Comparison of ENCODE assay signal across 8 cellular contexts in genomic region chr6:158972241-158973233, GRCh38. TPM values are rescaled to one million over a fixed set of nuclear protein-coding genes. Genes with fewer than 3 reads are reported as not detected.
DNase-seq lines count a peak whose midpoint lies in the region; ATAC-seq, FAIRE-seq and TF ChIP-seq lines count a peak whose summit lies in the region.

No MANE protein-coding gene starts in this region.

- in situ Hi-C loops in ACHN (cut with HindIII; ENCODE audit: low pct_ligation_motif_present, low pct_unique_long_range_greater_than_20kb, low sequenced_read_pairs), result no loop called here

- H3K27me3 ChIP-seq in astrocyte (ENCODE audit: insufficient read depth, low read length) (no peaks in the 10 kb centered on the region), smooth muscle cell (ENCODE audit: low read depth) (no peaks in the 10 kb centered on the region)

- WGBS in smooth muscle cell (ENCODE audit: low lambda C conversion rate), result 35% methylated on average over 4 of the region's 4 CpGs

- ATAC-seq in HG02970 (IDR thresholded peaks at IDR 0.05; ENCODE audit: low FRiP score, unreplicated experiment) (no peak), HG02623 (IDR thresholded peaks at IDR 0.05; ENCODE audit: unreplicated experiment) (no peak)

- no peaks in the 10 kb centered on the region for H3K27me3 Mint-ChIP-seq in astrocyte (ENCODE audit: low read depth, unreplicated experiment)

- DNase-seq in ACHN (peak; percentile 60), GM12865 (ENCODE audit: low read depth) (peak; percentile 66), NCI-H2227 (lab: John Stamatoyannopoulos, UW; ENCODE audit: unreplicated experiment) (peak; percentile 44), astrocyte (ENCODE audit: low read depth) (peak; percentile 30), hepatic stellate cell (ENCODE audit: low spot score) (peak; percentile 19), smooth muscle cell (lab: John Stamatoyannopoulos, UW; ENCODE audit: unreplicated experiment) (no peak)

- no peak overlapping the region for H3K27ac Mint-ChIP-seq in astrocyte (ENCODE audit: unreplicated experiment)

- H3K4me2 ChIP-seq in astrocyte (ENCODE audit: low read length), result no peak overlapping the region
- no peak overlapping the region for H3K4me2 ChIP-seq in smooth muscle cell

- FAIRE-seq in astrocyte (lab: Jason Lieb, UNC), result peak; percentile 45

- H2AFZ ChIP-seq in astrocyte (ENCODE audit: low read depth, low read length) (no peak overlapping the region), smooth muscle cell (ENCODE audit: low read depth) (no peak overlapping the region)

- H3K27ac ChIP-seq in astrocyte (ENCODE audit: low read depth, low read length), result no peak overlapping the region
- H3K27ac ChIP-seq in smooth muscle cell (ENCODE audit: low read depth), result no peak overlapping the region

- H3K4me1 ChIP-seq in astrocyte (ENCODE audit: insufficient read depth, low read length), result no peaks in the 10 kb centered on the region
- no peaks in the 10 kb centered on the region for H3K4me1 ChIP-seq in smooth muscle cell (ENCODE audit: low read depth)

- no peaks in the 10 kb centered on the region for H4K20me1 ChIP-seq in astrocyte (ENCODE audit: insufficient read depth, low read length)
- H4K20me1 ChIP-seq in smooth muscle cell (ENCODE audit: low read depth), result no peaks in the 10 kb centered on the region

- peaks cover 11% of the 10 kb centered on the region for H3K36me3 Mint-ChIP-seq in astrocyte (ENCODE audit: low read depth, unreplicated experiment)

- peak; percentile 30 for TF ChIP-seq CTCF in GM12865 (IDR thresholded peaks at IDR 0.05; ENCODE audit: insufficient read depth, low read depth, low read length, missing control alignments)
- peak; percentile 35 for TF ChIP-seq CTCF in astrocyte (IDR thresholded peaks at IDR 0.05; ENCODE audit: insufficient read depth, low read depth, low read length)
- peak; percentile 54 for TF ChIP-seq CTCF in smooth muscle cell (IDR thresholded peaks at IDR 0.05; ENCODE audit: borderline replicate concordance, insufficient read depth, poor library complexity, severe bottlenecking)

- H3K36me3 ChIP-seq in astrocyte (ENCODE audit: insufficient read depth, low read length) (no peaks in the 10 kb centered on the region), smooth muscle cell (ENCODE audit: low read depth) (peaks cover 13% of the 10 kb centered on the region)

- H3K4me3 Mint-ChIP-seq in astrocyte (ENCODE audit: unreplicated experiment), result no peak overlapping the region

- H3K9me3 Mint-ChIP-seq in astrocyte (ENCODE audit: unreplicated experiment), result peaks cover 10% of the 10 kb centered on the region

- no peak overlapping the region for H3K4me3 ChIP-seq in GM12865 (ENCODE audit: low read depth, low read length)
- H3K4me3 ChIP-seq in astrocyte (ENCODE audit: insufficient read depth, low read depth, low read length), result no peak overlapping the region
- H3K4me3 ChIP-seq in smooth muscle cell, result no peak overlapping the region

- peaks cover 2% of the 10 kb centered on the region for H3K4me1 Mint-ChIP-seq in astrocyte (ENCODE audit: low read depth, unreplicated experiment)

- H3K9me3 ChIP-seq in astrocyte (ENCODE audit: insufficient read depth, low read depth, low read length) (no peaks in the 10 kb centered on the region), smooth muscle cell (replicated peaks; ENCODE audit: low read depth) (peaks cover 10% of the 10 kb centered on the region)

- no peaks in the 10 kb centered on the region for H3F3A ChIP-seq in smooth muscle cell (ENCODE audit: low read depth)

- no peak overlapping the region for H3K9ac ChIP-seq in astrocyte (ENCODE audit: low read length)
- no peak overlapping the region for H3K9ac ChIP-seq in smooth muscle cell (ENCODE audit: low read depth)

- H3K79me2 ChIP-seq in astrocyte (ENCODE audit: insufficient read depth, low read length) (no peaks in the 10 kb centered on the region), smooth muscle cell (ENCODE audit: low read depth) (no peaks in the 10 kb centered on the region)

RNA-seq across cellular contexts. Expression of gene RSPH3, which starts 27.5 kb away (rescaled TPM):
- total RNA-seq in astrocyte, result 10.2 and 10.5 TPM in 2 replicates
- 6.8 and 7.5 TPM in 2 replicates for total RNA-seq in smooth muscle cell
- 7.1 and 7.7 TPM in 2 replicates for polyA plus RNA-seq in smooth muscle cell
